9 cellular contexts compared by ENCODE assay signal in the genomic region with DNA sequence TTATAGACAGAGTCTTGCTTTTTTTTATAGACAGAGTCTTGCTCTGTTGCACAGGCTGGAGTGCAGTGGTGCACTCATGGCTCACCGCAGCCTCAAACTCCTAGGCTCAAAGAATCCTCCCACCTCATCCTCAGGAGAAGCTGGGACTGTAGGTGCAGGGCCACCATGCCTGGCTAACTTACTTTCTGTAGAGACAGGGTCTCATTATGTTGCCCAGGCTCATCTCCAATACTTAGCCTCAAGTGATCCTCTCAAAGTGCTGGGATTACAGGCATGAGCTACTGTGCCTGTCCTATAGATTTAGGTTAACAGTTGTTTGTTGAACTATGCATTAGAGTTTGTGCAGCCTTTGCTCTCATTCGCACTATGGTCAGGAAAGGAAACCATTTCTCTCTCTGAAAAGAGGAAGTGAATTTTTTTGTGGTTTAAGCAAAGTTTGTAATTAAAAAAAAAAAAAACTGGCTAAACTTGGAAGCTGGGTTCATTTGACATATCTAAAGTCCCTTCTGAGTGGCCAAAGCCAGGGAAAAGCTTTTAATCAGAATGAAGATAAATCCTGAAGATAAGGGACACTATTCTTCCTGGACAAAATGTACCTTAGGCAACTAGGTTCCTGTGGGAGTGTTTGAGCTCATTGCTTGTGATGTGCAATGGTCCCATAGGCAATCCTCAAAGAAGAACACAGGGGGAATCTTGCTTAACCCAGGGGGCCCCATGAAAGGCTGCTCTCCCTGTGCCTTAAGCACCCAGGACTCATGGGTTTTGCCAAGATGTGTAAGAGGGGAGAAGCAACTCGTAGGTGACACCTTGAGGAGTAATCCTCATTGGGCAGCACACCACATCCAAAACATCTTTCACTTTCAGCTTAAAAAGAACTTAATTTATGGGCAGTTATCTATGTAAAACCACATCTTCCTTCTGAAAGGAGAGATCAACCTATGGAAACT.
DNase-seq lines count a peak whose midpoint lies in the region; ATAC-seq and TF ChIP-seq lines count a peak whose summit lies in the region.
"Had no signal": no experiment of that assay in that cellular context is flagged by ENCODE, and none has a peak within 500 bp of the region (broad histone marks: within the 10 kb centered on the region; RNA-seq: fewer than 3 reads in every experiment).

No MANE protein-coding gene starts in this region.

- peak; percentile 15 to 39 for DNase-seq in memory B cell (ENCODE audit: low spot score in 2 of 2)
- DNase-seq in PC-3, result no peak
- DNase-seq in NCI-H2196 (lab: John Stamatoyannopoulos, UW; ENCODE audit: unreplicated experiment), result no peak
- no peak for DNase-seq in NK-92 treated with Interleukin-12 subunit alpha and Interleukin-12 subunit beta, amount 100 ng/mL, for 24 hours (lab: John Stamatoyannopoulos, UW)
- DNase-seq in glomerular visceral epithelial cell (ENCODE audit: extremely low spot score), result no peak
- DNase-seq: stimulated activated naive CD4-positive, alpha-beta T cell treated with Interleukin-2 at 50 U/mL for 16 hours had no signal

- H3K4me1 ChIP-seq in Loucy (ENCODE audit: insufficient read depth, low read length, poor library complexity, severe bottlenecking) (peaks cover 13% of the 10 kb centered on the region), PC-3 (ENCODE audit: insufficient read depth, low read length) (peaks cover 20% of the 10 kb centered on the region)

- no peaks in the 10 kb centered on the region for H3K9me3 Mint-ChIP-seq in memory B cell

- BruUV-seq in PC-3 (replicated peaks; lab: Mats Ljungman, UMichigan), result no TSS peak

- H3K9ac ChIP-seq in Loucy (ENCODE audit: low read depth, low read length, poor library complexity, severe bottlenecking) (no peak overlapping the region), PC-3 (ENCODE audit: low read length) (no peak overlapping the region)

- H2AFZ ChIP-seq in Loucy (ENCODE audit: low read length) (peak overlapping the region; percentile 46), PC-3 (ENCODE audit: low read length) (no peak overlapping the region)

- H4K20me1 ChIP-seq in Loucy (ENCODE audit: insufficient read depth, low read length, poor library complexity, severe bottlenecking) (no peaks in the 10 kb centered on the region), PC-3 (ENCODE audit: low read length) (no peaks in the 10 kb centered on the region)

- no peak for TF ChIP-seq CTCF in Loucy (conservative IDR thresholded peaks at IDR 0.05; ENCODE audit: low read length)
- no peak for TF ChIP-seq CTCF in PC-3 (conservative IDR thresholded peaks at IDR 0.05; ENCODE audit: low read depth, low read length)

- H3K27ac Mint-ChIP-seq in memory B cell, result peak overlapping the region; percentile 60

- H3K79me2 ChIP-seq in Loucy (ENCODE audit: insufficient read depth, low read length) (no peaks in the 10 kb centered on the region), PC-3 (ENCODE audit: low read length) (no peaks in the 10 kb centered on the region)

- H3K9me2 ChIP-seq in Loucy (replicated peaks; ENCODE audit: low read depth, low read length) (no peaks in the 10 kb centered on the region), PC-3 (replicated peaks; ENCODE audit: low read length) (no peaks in the 10 kb centered on the region)

- no peaks in the 10 kb centered on the region for H3F3A ChIP-seq in Loucy (ENCODE audit: low read depth)
- no peaks in the 10 kb centered on the region for H3F3A ChIP-seq in PC-3 (ENCODE audit: low read length, unreplicated experiment)

- H3K4me2 ChIP-seq in Loucy (ENCODE audit: low read depth, low read length, poor library complexity, severe bottlenecking) (peak overlapping the region; percentile 53), PC-3 (ENCODE audit: low read length) (no peak overlapping the region)

- no peaks in the 10 kb centered on the region for H3K27me3 ChIP-seq in Loucy (ENCODE audit: insufficient read depth, low read length, poor library complexity, severe bottlenecking)
- no peaks in the 10 kb centered on the region for H3K27me3 ChIP-seq in PC-3 (ENCODE audit: low read length)

- H3K36me3 ChIP-seq in Loucy (ENCODE audit: insufficient read depth, low read length) (no peaks in the 10 kb centered on the region), PC-3 (ENCODE audit: low read depth, low read length) (no peaks in the 10 kb centered on the region)

- no peak overlapping the region for H3K4me3 ChIP-seq in Loucy (ENCODE audit: low read length, poor library complexity, severe bottlenecking)
- H3K4me3 ChIP-seq in PC-3 (ENCODE audit: low read length), result no peak overlapping the region

- peak overlapping the region; percentile 73 for H3K4me3 Mint-ChIP-seq in memory B cell

- H3K9me3 ChIP-seq in Loucy (ENCODE audit: insufficient read depth, low read depth, low read length), result no peaks in the 10 kb centered on the region
- H3K9me3 ChIP-seq in PC-3 (ENCODE audit: low read length), result no peaks in the 10 kb centered on the region

- H3K36me3 Mint-ChIP-seq in memory B cell, result no peaks in the 10 kb centered on the region

- no peak overlapping the region for H3K27ac ChIP-seq in PC-3 (ENCODE audit: low read length)

- no peaks in the 10 kb centered on the region for H3K27me3 Mint-ChIP-seq in memory B cell

- intact Hi-C loops in PC-3 (cut with micrococcal nuclease), result no loop called here

- H3K4me1 Mint-ChIP-seq in memory B cell, result peaks cover 27% of the 10 kb centered on the region

- ATAC-seq in GM18868 (IDR thresholded peaks at IDR 0.05; ENCODE audit: unreplicated experiment) (peak; percentile 94), HG02642 (IDR thresholded peaks at IDR 0.05; ENCODE audit: poor library complexity, unreplicated experiment) (peak; percentile 96), memory B cell (ENCODE audit: low read depth) (peak; percentile 91), PC-3 (no peak)

- POLR2A ChIA-PET in PC-3 (lab: Charles Lee; ENCODE audit: unreplicated experiment), result no interaction called here

- CTCF ChIA-PET in PC-3 (lab: Charles Lee), result interaction anchor here (0.6 kb wide), 1 partner anchor 306 kb away, joined by 4 read pairs; no protein-coding TSS in a partner anchor

Comparison
In these comparisons a context has a peak if more than half of its experiments do, and no peak if none do; other contexts are left out.
1. DNase-seq: peak in memory B cell (2 of 2); none in PC-3 (single experiment), NCI-H2196 (single experiment), NK-92 treated with Interleukin-12 subunit alpha and Interleukin-12 subunit beta, amount 100 ng/mL, for 24 hours (single experiment) and glomerular visceral epithelial cell (single experiment).